8 cellular contexts compared by ENCODE assay signal in the genomic region with DNA sequence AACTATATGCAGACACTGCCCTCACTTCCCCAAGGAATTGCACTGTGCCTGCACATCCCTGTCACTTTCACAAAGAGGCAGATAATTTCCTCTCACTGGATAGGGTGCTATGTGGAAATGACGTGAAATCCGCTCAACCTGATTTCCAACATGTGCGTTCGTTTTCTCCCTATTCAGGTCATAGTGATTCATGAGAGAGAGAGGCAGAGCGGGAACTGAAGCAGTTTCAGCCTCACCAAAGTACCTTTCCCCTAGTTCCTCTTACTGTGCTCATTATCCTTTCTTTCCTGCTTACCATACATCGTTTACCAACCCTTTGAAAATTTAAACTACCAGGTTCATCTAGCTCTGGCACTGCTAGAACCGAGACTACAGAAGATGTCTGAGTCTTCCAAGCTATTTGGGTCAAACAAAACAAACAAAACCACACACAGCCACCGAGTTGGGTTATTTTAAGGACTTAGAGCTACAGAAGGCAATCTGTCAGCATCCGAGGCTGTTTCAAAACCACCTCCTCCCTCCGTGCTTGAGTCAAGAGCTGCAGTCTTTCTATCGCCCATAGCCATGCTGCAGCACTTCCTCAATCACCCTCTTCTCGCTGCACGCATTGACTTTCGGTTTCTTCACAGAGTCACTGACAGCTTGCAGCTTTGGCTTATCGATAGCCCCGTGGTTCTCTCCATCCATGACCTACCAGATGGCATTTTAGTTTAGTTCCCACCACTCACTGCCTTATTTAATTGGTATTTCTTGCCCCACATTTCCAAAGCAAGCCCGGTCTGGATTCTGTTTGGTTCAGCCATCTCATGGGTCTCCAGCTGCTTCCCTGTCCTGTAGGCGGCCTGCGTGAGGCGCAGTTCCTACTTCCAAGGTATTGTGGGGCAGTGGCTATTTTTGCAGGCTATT.
DNase-seq lines count a peak whose midpoint lies in the region; ATAC-seq and TF ChIP-seq lines count a peak whose summit lies in the region.

No MANE protein-coding gene starts in this region.

- H4K5ac ChIP-seq in mesendoderm (ENCODE audit: low read length) = no peak overlapping the region

- no CpG with 5 or more reads among the region's 20 CpGs for WGBS in mesendoderm (ENCODE audit: extremely low coverage, insufficient coverage, low lambda C conversion rate)

- H3K79me2 ChIP-seq in mesendoderm (ENCODE audit: control insufficient read depth, insufficient read depth, low read length) = no peaks in the 10 kb centered on the region

- H2AK5ac ChIP-seq in mesendoderm (ENCODE audit: low read length) = no peak overlapping the region

- DNase-seq in COLO668 (lab: John Stamatoyannopoulos, UW; ENCODE audit: unreplicated experiment) (peak; percentile 66), hepatic stellate cell (ENCODE audit: low spot score) (peak; percentile 13), mesendoderm (no peak)
- peak; percentile 81 for DNase-seq in activated effector memory CD4-positive, alpha-beta T cell treated with anti-CD3 and anti-CD28 coated beads, Interleukin-2, amount 50 U/mL, for 16 hours
- peak; percentile 0 to 30 (median 24) for DNase-seq in stimulated activated CD4-positive, alpha-beta T cell treated with anti-CD3 and anti-CD28 coated beads, TNF-alpha, amount 100 ng/mL, for 1 hour (ENCODE audit: low read depth in 3 of 3, low spot score in 1 of 3)

- no peak overlapping the region for H4K8ac ChIP-seq in mesendoderm (ENCODE audit: low read depth, low read length)

- H3K4me1 ChIP-seq in mesendoderm (ENCODE audit: control insufficient read depth, low read depth, low read length) = no peaks in the 10 kb centered on the region

- peak; percentile 29; the same call in 1 of the 2 replicates for TF ChIP-seq POLR2A in Raji (IDR thresholded peaks at IDR 0.05; ENCODE audit: insufficient read depth, low read depth, low read length)

- H2BK120ac ChIP-seq in mesendoderm (ENCODE audit: low read depth, low read length) = no peak overlapping the region

- no peaks in the 10 kb centered on the region for H3K79me1 ChIP-seq in mesendoderm (ENCODE audit: low read length)

- no peak overlapping the region for H2BK15ac ChIP-seq in mesendoderm (replicated peaks; ENCODE audit: low read depth)

- no peaks in the 10 kb centered on the region for H3K27me3 ChIP-seq in mesendoderm (ENCODE audit: insufficient read depth, low read length, poor library complexity)

- no peak overlapping the region for H3K4ac ChIP-seq in mesendoderm (ENCODE audit: low read depth, low read length)

- peak; percentile 99 for ATAC-seq in GM19467 (IDR thresholded peaks at IDR 0.05; ENCODE audit: unreplicated experiment)
- peak; percentile 73 for ATAC-seq in HG03575 (IDR thresholded peaks at IDR 0.05; ENCODE audit: extremely low read depth, insufficient number of reproducible peaks, low FRiP score, unreplicated experiment)

- H3K27ac ChIP-seq in mesendoderm (ENCODE audit: low read depth, low read length) = no peak overlapping the region

- no peak overlapping the region for H3K56ac ChIP-seq in mesendoderm (ENCODE audit: low read length)

- no peak overlapping the region for H3K9ac ChIP-seq in mesendoderm (ENCODE audit: low read length)

- no peak overlapping the region for H2BK5ac ChIP-seq in mesendoderm (ENCODE audit: low read length)

- H3K4me3 ChIP-seq in mesendoderm (ENCODE audit: low read length) = no peak overlapping the region

- no peak overlapping the region for H3K23ac ChIP-seq in mesendoderm (ENCODE audit: low read length)

- H3K18ac ChIP-seq in mesendoderm (ENCODE audit: low read length) = no peak overlapping the region

- H3K36me3 ChIP-seq in mesendoderm (ENCODE audit: control insufficient read depth, insufficient read depth, low read length) = no peaks in the 10 kb centered on the region

- H3K4me2 ChIP-seq in mesendoderm (ENCODE audit: low read length) = no peak overlapping the region
